Comparison of ENCODE assay signal across 13 cellular contexts in genomic region chr2:27915191-27915590, GRCh38. TPM values are rescaled to one million over a fixed set of nuclear protein-coding genes. Genes with fewer than 3 reads are reported as not detected.
DNase-seq lines count a peak whose midpoint lies in the region; ATAC-seq and TF ChIP-seq lines count a peak whose summit lies in the region.
"Had no signal": no experiment of that assay in that cellular context is flagged by ENCODE, and none has a peak within 500 bp of the region (broad histone marks: within the 10 kb centered on the region; RNA-seq: fewer than 3 reads in every experiment).

No MANE protein-coding gene starts in this region.

- H3K36me3 ChIP-seq in lower lobe of right lung, result no peaks in the 10 kb centered on the region
- no peaks in the 10 kb centered on the region for H3K36me3 ChIP-seq in subcutaneous abdominal adipose tissue (ENCODE audit: control insufficient read depth in 5 of 5, insufficient read depth in 5 of 5, low read length in 5 of 5)

- H3K27ac ChIP-seq in lower lobe of right lung (peak overlapping the region; percentile 38), subcutaneous abdominal adipose tissue (ENCODE audit: low read depth, low read length) (peak overlapping the region; percentile 44)

- ATAC-seq in lower lobe of right lung (peak in 1 of 2 donors; percentile 61), HG03280 (IDR thresholded peaks at IDR 0.05; ENCODE audit: unreplicated experiment) (no peak)
- ATAC-seq: activated CD8-positive, alpha-beta T cell treated with anti-CD3 and anti-CD28 coated beads, Interleukin-2, amount 10 ng/mL, durations not matched to agents 7 days and 5 days had no signal

- H3K9ac ChIP-seq in subcutaneous abdominal adipose tissue (ENCODE audit: low read length in 5 of 5), result peak overlapping the region in 2 of 5 donors; percentile 32 to 56

- no peaks in the 10 kb centered on the region for H3K9me3 ChIP-seq in lower lobe of right lung
- no peaks in the 10 kb centered on the region for H3K9me3 ChIP-seq in subcutaneous abdominal adipose tissue (ENCODE audit: control insufficient read depth in 5 of 5, low read length in 5 of 5)

- H3K4me3 ChIP-seq in fibroblast of pulmonary artery (replicated peaks; ENCODE audit: low read depth, low read length), result no peak overlapping the region
- H3K4me3 ChIP-seq in lower lobe of right lung, result no peak overlapping the region
- no peak overlapping the region for H3K4me3 ChIP-seq in subcutaneous abdominal adipose tissue (ENCODE audit: low read depth in 1 of 5, low read length in 5 of 5)

- no peaks in the 10 kb centered on the region for H3K27me3 ChIP-seq in lower lobe of right lung (ENCODE audit: low read depth)
- no peaks in the 10 kb centered on the region for H3K27me3 ChIP-seq in subcutaneous abdominal adipose tissue (ENCODE audit: control insufficient read depth in 5 of 5, insufficient read depth in 4 of 5, low read length in 5 of 5)

- peaks cover 36% of the 10 kb centered on the region for H3K4me1 ChIP-seq in lower lobe of right lung
- peaks cover 0 to 27% (median 20%) of the 10 kb centered on the region in 5 donors for H3K4me1 ChIP-seq in subcutaneous abdominal adipose tissue (ENCODE audit: control insufficient read depth in 5 of 5, insufficient read depth in 5 of 5, low read length in 5 of 5)

- intact Hi-C loops in lower lobe of right lung (cut with DNase I), result no loop called here

- DNase-seq in GM04504 (ENCODE audit: low read depth) (peak; percentile 31), fibroblast of pulmonary artery (ENCODE audit: low read depth) (peak; percentile 34), lower lobe of right lung (no peak), amygdala (lab: John Stamatoyannopoulos, UW) (no peak), nucleus accumbens (lab: John Stamatoyannopoulos, UW) (no peak)
- no peak for DNase-seq in activated naive CD4-positive, alpha-beta T cell treated with anti-CD3 and anti-CD28 coated beads, Interleukin-2, amount 50 U/mL, for 16 hours
- DNase-seq: activated CD8-positive, alpha-beta T cell treated with anti-CD3 and anti-CD28 coated beads, Interleukin-2, amount 10 ng/mL, durations not matched to agents 7 days and 5 days; Calu3; HCEC 1CT; hippocampal formation; left colon had no signal

- no peak for TF ChIP-seq CTCF in fibroblast of pulmonary artery (IDR thresholded peaks at IDR 0.05; ENCODE audit: low read length, missing control alignments)
- TF ChIP-seq CTCF in lower lobe of right lung (IDR thresholded peaks at IDR 0.05), result no peak

RNA-seq across cellular contexts. Expression of gene BABAM2, which starts 24.7 kb away (rescaled TPM):
- total RNA-seq in lower lobe of right lung, result 39.5 TPM

RNA-seq across cellular contexts. Expression of gene RBKS, which starts 25.0 kb away (rescaled TPM):
- total RNA-seq in lower lobe of right lung, result 2.2 TPM

Comparison
In these comparisons a context has a peak if more than half of its experiments do, and no peak if none do; other contexts are left out.
1. DNase-seq: peak in GM04504 (single experiment) and fibroblast of pulmonary artery (single experiment); none in lower lobe of right lung (single experiment), amygdala (0 of 56), activated naive CD4-positive, alpha-beta T cell treated with anti-CD3 and anti-CD28 coated beads, Interleukin-2, amount 50 U/mL, for 16 hours (single experiment) and nucleus accumbens (0 of 56).